Comparison of ENCODE assay signal across 8 cellular contexts in the genomic region with DNA sequence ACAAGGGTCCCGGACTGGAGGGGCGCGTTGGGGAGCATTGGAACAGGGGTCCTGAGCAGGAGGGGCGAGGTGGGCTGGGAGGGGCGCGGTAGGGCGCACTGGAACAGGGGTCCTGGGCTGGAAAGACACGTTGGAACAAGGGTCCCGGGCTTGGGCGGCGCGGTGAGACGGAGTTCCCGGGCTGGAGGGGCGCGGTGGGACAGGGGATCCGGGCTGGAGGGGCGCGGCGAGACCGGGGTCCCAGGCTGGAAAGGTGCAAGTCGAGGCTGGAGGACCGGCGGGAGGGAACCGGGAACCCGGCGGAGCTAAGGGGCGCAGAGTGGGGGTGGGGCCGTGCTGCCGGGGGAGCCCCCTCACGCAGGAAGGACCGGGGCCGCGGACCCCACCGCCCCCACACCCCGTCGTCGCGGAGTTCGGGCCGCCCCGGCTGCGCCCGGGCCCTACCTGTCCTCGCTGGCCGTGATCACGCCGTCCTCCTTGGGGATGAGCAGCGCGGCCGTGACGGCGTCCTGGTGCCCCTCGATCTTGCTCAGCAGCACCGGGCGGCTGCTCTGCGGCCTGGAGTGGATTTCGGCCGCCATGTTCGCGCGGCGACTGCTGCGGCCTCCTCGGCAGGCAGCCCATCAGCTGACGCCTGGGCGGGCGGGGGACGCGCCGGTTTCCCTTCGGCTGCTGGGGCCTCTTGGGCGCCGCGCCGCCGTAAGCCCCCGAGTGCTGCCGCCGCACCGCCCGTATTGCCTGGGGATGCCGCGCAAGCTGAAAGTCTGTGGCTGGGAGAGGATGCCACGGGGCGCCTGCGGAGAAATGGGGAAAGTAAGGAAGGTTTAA. TPM values are rescaled to one million over a fixed set of nuclear protein-coding genes. Genes with fewer than 3 reads are reported as not detected.
DNase-seq lines count a peak whose midpoint lies in the region; ATAC-seq, FAIRE-seq and TF ChIP-seq lines count a peak whose summit lies in the region.

A gene with protein sequence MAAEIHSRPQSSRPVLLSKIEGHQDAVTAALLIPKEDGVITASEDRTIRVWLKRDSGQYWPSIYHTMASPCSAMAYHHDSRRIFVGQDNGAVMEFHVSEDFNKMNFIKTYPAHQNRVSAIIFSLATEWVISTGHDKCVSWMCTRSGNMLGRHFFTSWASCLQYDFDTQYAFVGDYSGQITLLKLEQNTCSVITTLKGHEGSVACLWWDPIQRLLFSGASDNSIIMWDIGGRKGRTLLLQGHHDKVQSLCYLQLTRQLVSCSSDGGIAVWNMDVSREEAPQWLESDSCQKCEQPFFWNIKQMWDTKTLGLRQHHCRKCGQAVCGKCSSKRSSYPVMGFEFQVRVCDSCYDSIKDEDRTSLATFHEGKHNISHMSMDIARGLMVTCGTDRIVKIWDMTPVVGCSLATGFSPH (minus strand): TSS at position 632 of the 828 bp plus-strand sequence. CDS start 51 bp downstream, at position 581.

- FAIRE-seq in D721Med (lab: Jason Lieb, UNC), result no peak

- H3K9me3 ChIP-seq in HUES48 (ENCODE audit: control insufficient read depth, insufficient read depth, low read length), result no peaks in the 10 kb centered on the region
- H3K9me3 ChIP-seq in OCI-LY7 (ENCODE audit: low read length), result no peaks in the 10 kb centered on the region
- no peaks in the 10 kb centered on the region for H3K9me3 ChIP-seq in mononuclear cell (ENCODE audit: low read depth, low read length)

- H3K4me1 ChIP-seq in HUES48 (ENCODE audit: control insufficient read depth, insufficient read depth, low read length) (peaks cover 29% of the 10 kb centered on the region), OCI-LY7 (ENCODE audit: insufficient read depth, low read length, poor library complexity, severe bottlenecking) (peaks cover 28% of the 10 kb centered on the region), mononuclear cell (ENCODE audit: insufficient read depth, low read length) (peaks cover 40% of the 10 kb centered on the region)

- peak within 1 kb of the TSS; percentile 93 for H2AFZ ChIP-seq in OCI-LY7 (ENCODE audit: low read length)

- intact Hi-C loops in OCI-LY7 (cut with micrococcal nuclease; ENCODE audit: unreplicated experiment), result loop anchor here (2.0 kb wide), 2 partner anchors 50 to 108 kb away; partner anchors contain the start of gene AP1S3

- H3K36me3 ChIP-seq in HUES48 (ENCODE audit: control insufficient read depth, insufficient read depth, low read length) (no peaks in the 10 kb centered on the region), OCI-LY7 (ENCODE audit: insufficient read depth, low read length) (no peaks in the 10 kb centered on the region; the same call in 1 of the 2 replicates)

- H3K27me3 ChIP-seq in HUES48 (ENCODE audit: control insufficient read depth, insufficient read depth, low read length), result no peaks in the 10 kb centered on the region
- no peaks in the 10 kb centered on the region for H3K27me3 ChIP-seq in mononuclear cell (ENCODE audit: insufficient read depth, low read length)

- peak within 1 kb of the TSS; percentile 84 for H3K9ac ChIP-seq in HUES48 (ENCODE audit: low read depth, low read length)

- H3K4me3 ChIP-seq in HUES48 (ENCODE audit: low read depth, low read length), result peak within 1 kb of the TSS; percentile 97
- H3K4me3 ChIP-seq in OCI-LY7 (ENCODE audit: low read depth, low read length, poor library complexity, severe bottlenecking), result peak within 1 kb of the TSS; percentile 84
- peak within 1 kb of the TSS; percentile 88 for H3K4me3 ChIP-seq in mononuclear cell (ENCODE audit: low read length)

- POLR2A ChIA-PET in OCI-LY7 (lab: Charles Lee), result interaction anchor here (0.6 to 1.8 kb wide), 6 partner anchors 10 to 760 kb away, joined by 3 to 9 read pairs (median 3); no protein-coding TSS in a partner anchor

- H3K27ac ChIP-seq in HUES48 (ENCODE audit: low read depth, low read length), result peak within 1 kb of the TSS; percentile 83
- no peak within 1 kb of the TSS for H3K27ac ChIP-seq in OCI-LY7 (ENCODE audit: low read depth, low read length, poor library complexity, severe bottlenecking)

- H3K4me2 ChIP-seq in OCI-LY7 (ENCODE audit: low read length), result peak within 1 kb of the TSS; percentile 90

- H3K9me2 ChIP-seq in OCI-LY7 (ENCODE audit: insufficient read depth, low read length), result no peaks in the 10 kb centered on the region

- no TSS peak for BruUV-seq in OCI-LY7 (replicated peaks; lab: Mats Ljungman, UMichigan)

- CTCF ChIA-PET in OCI-LY7 (lab: Charles Lee; ENCODE audit: unreplicated experiment), result interaction anchor here (1.3 kb wide), 1 partner anchor 50 kb away, joined by 4 read pairs; no protein-coding TSS in a partner anchor

- H4K20me1 ChIP-seq in OCI-LY7 (ENCODE audit: insufficient read depth, low read length), result no peaks in the 10 kb centered on the region

- no peak for TF ChIP-seq CTCF in D721Med (IDR thresholded peaks at IDR 0.05; ENCODE audit: insufficient read depth, missing control alignments)
- no peak for TF ChIP-seq CTCF in OCI-LY7 (conservative IDR thresholded peaks at IDR 0.05; ENCODE audit: low read length)

- ATAC-seq in GM21423 (IDR thresholded peaks at IDR 0.05; ENCODE audit: unreplicated experiment), result peak; percentile 74

- DNase-seq in D721Med (ENCODE audit: insufficient read length, low spot score), result peak; percentile 91
- peak; percentile 89 for DNase-seq in OCI-LY7 (ENCODE audit: low spot score)
- DNase-seq in activated T-cell treated with anti-CD3 and anti-CD28 coated beads for 24 hours (ENCODE audit: low read depth), result peak; percentile 75
- peak; percentile 91 for DNase-seq in epidermal melanocyte (ENCODE audit: insufficient read length, low spot score)
- DNase-seq in stimulated activated CD8-positive, alpha-beta memory T cell treated with anti-CD3 and anti-CD28 coated beads, Interleukin-2, amount 100 ng/mL, for 48 hours (ENCODE audit: low read depth in 2 of 2), result peak; percentile 75

- H3K79me2 ChIP-seq in OCI-LY7 (ENCODE audit: insufficient read depth, low read depth, low read length), result peaks cover 7% of the 10 kb centered on the region; the same call in 1 of the 2 replicates

RNA-seq across cellular contexts. Expression of the gene that starts here (rescaled TPM):
- 45.3 and 46.6 TPM in 2 replicates for total RNA-seq in OCI-LY7 (2014; rRNA removed; shearing (Covaris generic))
- total RNA-seq in OCI-LY7 (2022) (33.3 and 38.6 TPM in 2 replicates), mononuclear cell (103 TPM)
